In genomic region chr11:1277936-1278512, GRCh38 we compare ENCODE assay signal across 20 cellular contexts. TPM values are rescaled to one million over a fixed set of nuclear protein-coding genes. Genes with fewer than 3 reads are reported as not detected.
"Had no signal": no experiment of that assay in that cellular context is flagged by ENCODE, and none has a peak within 500 bp of the region (broad histone marks: within the 10 kb centered on the region; RNA-seq: fewer than 3 reads in every experiment).

No MANE protein-coding gene starts in this region.

- H3K9ac ChIP-seq: SK-N-SH had no signal

- H3K27ac ChIP-seq: coronary artery, left lung, ovary, psoas muscle, right lobe of liver, upper lobe of right lung had no signal

- H3K4me1 ChIP-seq: left lung, psoas muscle, right lobe of liver had no signal

- H3K27ac Mint-ChIP-seq: activated naive CD4-positive, alpha-beta T cell treated with anti-CD3 and anti-CD28 coated beads for 36 hours; memory B cell; stimulated activated effector memory CD8-positive, alpha-beta T cell treated with anti-CD3 and anti-CD28 coated beads, Interleukin-12 subunit alpha, Interleukin-12 subunit beta, amount 100 ng/mL, for 72 hours had no signal

- ATAC-seq: activated T-cell treated with anti-CD3 and anti-CD28 coated beads, Interleukin-2, amount 50 U/mL, for 4 hours; esophagus mucosa; gastroesophageal sphincter; left lung; psoas muscle; stimulated activated effector memory CD8-positive, alpha-beta T cell treated with anti-CD3 and anti-CD28 coated beads, Interleukin-12 subunit alpha, Interleukin-12 subunit beta, amount 100 ng/mL, for 72 hours; upper lobe of right lung had no signal

- H3K27me3 Mint-ChIP-seq: memory B cell had no signal

- H3K4me3 ChIP-seq: coronary artery, gastroesophageal sphincter, left lung, ovary, psoas muscle, right lobe of liver, thoracic aorta, upper lobe of right lung had no signal

- H3K4me3 Mint-ChIP-seq: activated naive CD4-positive, alpha-beta T cell treated with anti-CD3 and anti-CD28 coated beads for 36 hours; activated T-cell treated with anti-CD3 and anti-CD28 coated beads, Interleukin-2, amount 50 U/mL, for 4 hours; memory B cell; neural crest cell; stimulated activated effector memory CD8-positive, alpha-beta T cell treated with anti-CD3 and anti-CD28 coated beads, Interleukin-12 subunit alpha, Interleukin-12 subunit beta, amount 100 ng/mL, for 72 hours had no signal

- FAIRE-seq: small intestine had no signal

- DNase-seq: activated CD4-positive, alpha-beta T cell treated with anti-CD3 and anti-CD28 coated beads, Interleukin-2, amount 50 U/mL, for 1 hour; activated CD8-positive, alpha-beta memory T cell treated with anti-CD3 and anti-CD28 coated beads, Interleukin-2, amount 50 U/mL, for 4 hours; activated naive CD4-positive, alpha-beta T cell treated with anti-CD3 and anti-CD28 coated beads for 36 hours; activated T-cell treated with anti-CD3 and anti-CD28 coated beads, Interleukin-2, amount 50 U/mL, for 4 hours; anterior cingulate cortex; ovary; SK-N-SH; small intestine; stimulated activated CD4-positive, alpha-beta T cell treated with anti-CD3 and anti-CD28 coated beads, Interleukin-4, amount 100 ng/mL, for 1 hour; upper lobe of right lung had no signal

- H3K36me3 ChIP-seq: ovary had no signal

- H3K4me1 Mint-ChIP-seq: memory B cell; stimulated activated effector memory CD8-positive, alpha-beta T cell treated with anti-CD3 and anti-CD28 coated beads, Interleukin-12 subunit alpha, Interleukin-12 subunit beta, amount 100 ng/mL, for 72 hours had no signal

- H3K4me2 ChIP-seq: SK-N-SH had no signal

- H3K27me3 ChIP-seq: gastroesophageal sphincter, left lung, ovary, right lobe of liver, upper lobe of right lung had no signal

- H3K9me3 ChIP-seq: gastroesophageal sphincter, left lung, ovary, psoas muscle, right lobe of liver, SK-N-SH, thoracic aorta, upper lobe of right lung had no signal

- H3K9me3 Mint-ChIP-seq: activated naive CD4-positive, alpha-beta T cell treated with anti-CD3 and anti-CD28 coated beads for 36 hours; activated T-cell treated with anti-CD3 and anti-CD28 coated beads, Interleukin-2, amount 50 U/mL, for 4 hours; memory B cell; neural crest cell; stimulated activated effector memory CD8-positive, alpha-beta T cell treated with anti-CD3 and anti-CD28 coated beads, Interleukin-12 subunit alpha, Interleukin-12 subunit beta, amount 100 ng/mL, for 72 hours had no signal

RNA-seq across cellular contexts. Expression of gene MUC5B, which starts 55.2 kb away (rescaled TPM):
- total RNA-seq: activated naive CD4-positive, alpha-beta T cell treated with anti-CD3 and anti-CD28 coated beads for 36 hours; thoracic aorta had no signal
